26 cellular contexts compared by ENCODE assay signal in the genomic region with DNA sequence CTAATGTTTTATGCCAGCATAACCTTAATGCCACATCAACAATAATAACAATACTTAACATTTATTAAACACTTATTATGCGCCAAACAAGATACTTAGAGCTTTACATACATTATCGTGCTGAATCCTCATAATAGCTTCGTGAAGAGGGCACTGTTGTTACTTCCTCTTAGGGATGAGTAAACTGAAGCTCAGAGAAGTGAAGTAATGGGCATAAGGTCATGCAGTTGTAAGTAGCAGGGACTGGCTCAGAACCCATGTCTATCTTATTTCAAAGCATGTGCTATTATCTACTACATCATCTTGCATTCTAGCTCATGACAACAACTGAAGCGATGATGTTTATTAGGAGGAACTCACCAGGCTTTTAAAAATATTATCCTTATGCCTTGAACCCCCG. TPM values are rescaled to one million over a fixed set of nuclear protein-coding genes. Genes with fewer than 3 reads are reported as not detected.
"Had no signal": no experiment of that assay in that cellular context is flagged by ENCODE, and none has a peak within 500 bp of the region (broad histone marks: within the 10 kb centered on the region; RNA-seq: fewer than 3 reads in every experiment).

No MANE protein-coding gene starts in this region.

- H3K9me3 ChIP-seq: breast epithelium, colonic mucosa, left ventricle myocardium inferior, spleen, thoracic aorta had no signal

- H3K4me3 ChIP-seq: breast epithelium, colonic mucosa, dorsolateral prefrontal cortex, left ventricle myocardium inferior, neural progenitor cell, spleen, thoracic aorta had no signal

- DNase-seq: activated CD4-positive, alpha-beta T cell treated with anti-CD3 and anti-CD28 coated beads for 4 hours; activated CD4-positive, alpha-beta T cell treated with anti-CD3 and anti-CD28 coated beads, Interleukin-2, amount 50 U/mL, for 48 hours; activated CD4-positive, CD25-positive, alpha-beta regulatory T cell; activated naive CD4-positive, alpha-beta T cell treated with Interleukin-2 at 50 U/mL for 16 hours; activated naive CD8-positive, alpha-beta T cell treated with anti-CD3 and anti-CD28 coated beads, Interleukin-2, amount 10 ng/mL, durations not matched to agents 7 days and 5 days; activated T-cell treated with anti-CD3 and anti-CD28 coated beads, Interleukin-2, amount 50 U/mL, for 48 hours; amniotic stem cell; colonic mucosa; dorsolateral prefrontal cortex; effector memory CD8-positive, alpha-beta T cell; foreskin melanocyte; kidney glomerular epithelial cell; left ventricle myocardium inferior; naive thymus-derived CD8-positive, alpha-beta T cell; retina; spleen; stimulated activated CD4-positive, alpha-beta T cell treated with anti-CD3 and anti-CD28 coated beads, Interleukin-4, amount 100 ng/mL, for 1 hour; stimulated activated naive CD4-positive, alpha-beta T cell had no signal

- H3K4me1 ChIP-seq: breast epithelium, colonic mucosa, left ventricle myocardium inferior, neural progenitor cell, spleen had no signal

- H3K36me3 ChIP-seq: breast epithelium, colonic mucosa, left ventricle myocardium inferior, neural progenitor cell, spleen, thoracic aorta had no signal

- H3K27me3 ChIP-seq: breast epithelium, colonic mucosa, dorsolateral prefrontal cortex, neural progenitor cell, spleen had no signal

- ATAC-seq: effector memory CD8-positive, alpha-beta T cell; esophagus mucosa; naive thymus-derived CD8-positive, alpha-beta T cell had no signal

- H3K27ac ChIP-seq: breast epithelium, colonic mucosa, dorsolateral prefrontal cortex, left ventricle myocardium inferior, neural progenitor cell, spleen, thoracic aorta had no signal

RNA-seq across cellular contexts. Expression of a gene that starts 34.9 kb away (rescaled TPM):
- total RNA-seq: activated naive CD8-positive, alpha-beta T cell treated with anti-CD3 and anti-CD28 coated beads, Interleukin-2, amount 10 ng/mL, durations not matched to agents 7 days and 5 days; breast epithelium; colonic mucosa; endothelial cell of umbilical vein; esophagus mucosa; left ventricle myocardium inferior; lung microvascular endothelial cell; naive thymus-derived CD8-positive, alpha-beta T cell; osteoblast; progenitor cell of endocrine pancreas; thoracic aorta had no signal
- polyA plus RNA-seq: endothelial cell of umbilical vein; naive thymus-derived CD8-positive, alpha-beta T cell; spleen had no signal
